ENCODE assay signal across 20 cellular contexts in the genomic region with DNA sequence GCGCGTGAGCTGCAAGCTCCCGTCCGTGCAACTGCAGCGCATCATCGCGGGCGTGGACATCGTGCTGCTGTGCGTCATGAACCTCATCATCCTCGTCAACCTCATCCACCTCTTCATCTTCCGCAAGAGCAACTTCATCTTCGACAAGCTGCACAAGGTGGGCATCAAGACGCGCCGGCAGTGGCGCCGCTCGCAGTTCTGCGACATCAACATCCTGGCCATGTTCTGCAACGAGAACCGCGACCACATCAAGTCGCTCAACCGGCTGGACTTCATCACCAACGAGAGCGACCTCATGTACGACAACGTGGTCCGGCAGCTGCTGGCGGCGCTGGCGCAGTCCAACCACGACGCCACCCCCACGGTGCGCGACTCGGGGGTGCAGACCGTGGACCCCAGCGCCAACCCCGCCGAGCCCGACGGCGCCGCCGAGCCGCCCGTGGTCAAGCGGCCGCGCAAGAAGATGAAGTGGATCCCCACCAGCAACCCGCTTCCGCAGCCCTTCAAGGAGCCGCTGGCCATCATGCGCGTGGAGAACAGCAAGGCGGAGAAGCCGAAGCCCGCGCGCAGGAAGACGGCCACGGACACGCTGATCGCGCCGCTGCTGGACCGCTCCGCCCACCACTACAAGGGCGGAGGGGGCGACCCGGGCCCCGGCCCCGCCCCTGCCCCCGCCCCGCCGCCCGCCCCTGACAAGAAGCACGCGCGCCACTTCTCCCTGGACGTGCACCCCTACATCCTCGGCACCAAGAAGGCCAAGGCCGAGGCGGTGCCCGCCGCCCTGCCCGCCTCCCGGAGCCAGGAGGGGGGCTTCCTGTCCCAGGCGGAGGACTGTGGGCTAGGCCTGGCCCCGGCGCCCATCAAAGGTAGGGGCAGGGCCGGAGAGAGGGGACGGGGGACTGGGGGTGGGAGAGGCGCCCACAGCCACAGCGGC. TPM values are rescaled to one million over a fixed set of nuclear protein-coding genes. Genes with fewer than 3 reads are reported as not detected.
DNase-seq lines count a peak whose midpoint lies in the region; ATAC-seq, FAIRE-seq and TF ChIP-seq lines count a peak whose summit lies in the region.
"Had no signal": no experiment of that assay in that cellular context is flagged by ENCODE, and none has a peak within 500 bp of the region (broad histone marks: within the 10 kb centered on the region; RNA-seq: fewer than 3 reads in every experiment).

No MANE protein-coding gene starts in this region.

- H3K4me2 ChIP-seq in H1 (ENCODE audit: insufficient read depth in 1 of 2, low read depth in 2 of 2, low read length in 2 of 2) = peak overlapping the region; percentile 28 to 42; a peak in 3 of 4 replicates

- H3K9me3 Mint-ChIP-seq in nephron progenitor cell = no peaks in the 10 kb centered on the region
- H3K9me3 Mint-ChIP-seq in stimulated activated memory B cell treated with anti-CD40 and anti-IgM and Interleukin-4, amounts not matched to agents 10 μg/mL and 1 μg/mL and 100 μg/mL, for 72 hours = no peaks in the 10 kb centered on the region
- H3K9me3 Mint-ChIP-seq: CD4-positive, alpha-beta memory T cell had no signal

- no peak for TF ChIP-seq POLR2A in H1 (IDR thresholded peaks at IDR 0.05; ENCODE audit: control extremely low read depth in 1 of 2, low read depth in 2 of 2, low read length in 2 of 2)

- peak overlapping the region in 1 of 4 experiments; percentile 21; a peak in 2 of 8 replicates for H3K4me3 ChIP-seq in H1 (ENCODE audit: extremely low read depth in 1 of 4, insufficient read depth in 2 of 4, low read depth in 3 of 4, low read length in 4 of 4)
- no peak overlapping the region for H3K4me3 ChIP-seq in upper lobe of right lung
- H3K4me3 ChIP-seq: GM12878 had no signal

- no peak overlapping the region for H3K27ac Mint-ChIP-seq in nephron progenitor cell
- H3K27ac Mint-ChIP-seq in stimulated activated memory B cell treated with anti-CD40 and anti-IgM and Interleukin-4, amounts not matched to agents 10 μg/mL and 1 μg/mL and 100 μg/mL, for 72 hours = no peak overlapping the region
- H3K27ac Mint-ChIP-seq: CD4-positive, alpha-beta memory T cell had no signal

- H4K20me1 ChIP-seq in H1 (replicated peaks in 1 of 2; ENCODE audit: control insufficient read depth in 1 of 2, insufficient read depth in 2 of 2, low read length in 2 of 2) = peaks cover 0 to 7% of the 10 kb centered on the region in 2 experiments

- no peaks in the 10 kb centered on the region for H3K23me2 ChIP-seq in H1 (ENCODE audit: low read depth, low read length)

- peak overlapping the region; percentile 75; the same call in 1 of the 2 replicates for H2BK12ac ChIP-seq in H1 (ENCODE audit: low read depth, low read length)

- no peak for TF ChIP-seq RAD21 in H1 (IDR thresholded peaks at IDR 0.05 in 1 of 2, conservative IDR thresholded peaks at IDR 0.05 in 1 of 2; ENCODE audit: low read depth in 2 of 2, low read length in 2 of 2)

- H3K79me1 ChIP-seq in H1 (ENCODE audit: low read depth, low read length) = no peaks in the 10 kb centered on the region; the same call in 1 of the 2 replicates

- no peak overlapping the region for H2BK20ac ChIP-seq in H1 (ENCODE audit: low read length)

- no peak overlapping the region for H4K5ac ChIP-seq in H1 (ENCODE audit: insufficient read length, low read depth, low read length)

- no peaks in the 10 kb centered on the region for H3K79me2 ChIP-seq in H1 (ENCODE audit: control insufficient read depth in 1 of 2, insufficient read depth in 2 of 2, low read length in 2 of 2)

- H3K4me3 Mint-ChIP-seq in nephron progenitor cell = no peak overlapping the region
- H3K4me3 Mint-ChIP-seq in stimulated activated memory B cell treated with anti-CD40 and anti-IgM and Interleukin-4, amounts not matched to agents 10 μg/mL and 1 μg/mL and 100 μg/mL, for 72 hours = peak overlapping the region; percentile 23

- intact Hi-C loops in Right ventricle myocardium inferior (cut with DNase I) = no loop called here
- intact Hi-C loops in Right ventricle myocardium superior (cut with DNase I) = no loop called here
- intact Hi-C loops in upper lobe of right lung (cut with DNase I) = no loop called here

- ATAC-seq in Right ventricle myocardium inferior = no peak
- no peak for ATAC-seq in Right ventricle myocardium superior (ENCODE audit: poor library complexity)
- ATAC-seq in stimulated activated memory B cell treated with anti-CD40 and anti-IgM and Interleukin-4, amounts not matched to agents 10 μg/mL and 1 μg/mL and 100 μg/mL, for 72 hours = no peak
- ATAC-seq in upper lobe of right lung = no peak
- ATAC-seq: GM12878, Panc1 had no signal

- no peak for FAIRE-seq in H1 (lab: Jason Lieb, UNC)
- FAIRE-seq: GM12878, GM19239, H54 had no signal

- no peak overlapping the region for H3K56ac ChIP-seq in H1 (replicated peaks; ENCODE audit: insufficient read length, low read depth, low read length)

- no peak overlapping the region for H3K9ac ChIP-seq in H1 (replicated peaks in 1 of 4; ENCODE audit: extremely low read depth in 1 of 4, low read depth in 3 of 4, low read length in 3 of 4)

- TF ChIP-seq CTCF in H1 (IDR thresholded peaks at IDR 0.05; ENCODE audit: control extremely low read depth in 1 of 3, insufficient read depth in 1 of 3, low read depth in 1 of 3, low read length in 3 of 3) (no peak), nephron progenitor cell (IDR thresholded peaks at IDR 0.05) (no peak), upper lobe of right lung (IDR thresholded peaks at IDR 0.05) (no peak)

- no peak overlapping the region for H3K23ac ChIP-seq in H1 (ENCODE audit: insufficient read length)

- peak overlapping the region; percentile 68 for H4K8ac ChIP-seq in H1 (ENCODE audit: extremely low read depth, insufficient read depth, low read length)

- H3K9me3 ChIP-seq in H1 (ENCODE audit: insufficient read depth in 2 of 2, low read depth in 1 of 2, low read length in 1 of 2) = no peaks in the 10 kb centered on the region
- no peaks in the 10 kb centered on the region for H3K9me3 ChIP-seq in upper lobe of right lung

- H3K4ac ChIP-seq in H1 (replicated peaks; ENCODE audit: insufficient read length, low read depth, low read length) = no peak overlapping the region

- no peak overlapping the region for H2BK120ac ChIP-seq in H1 (replicated peaks; ENCODE audit: low read depth, low read length)

- peaks cover 14% of the 10 kb centered on the region for H3K27me3 Mint-ChIP-seq in nephron progenitor cell (ENCODE audit: low read depth, poor library complexity)
- H3K27me3 Mint-ChIP-seq in stimulated activated memory B cell treated with anti-CD40 and anti-IgM and Interleukin-4, amounts not matched to agents 10 μg/mL and 1 μg/mL and 100 μg/mL, for 72 hours = peaks cover 38% of the 10 kb centered on the region

- peak overlapping the region; percentile 7; the same call in 1 of the 2 replicates for H2AK5ac ChIP-seq in H1 (ENCODE audit: low read depth, low read length)

- H2BK5ac ChIP-seq in H1 (ENCODE audit: low read depth, low read length) = no peak overlapping the region

- no peak overlapping the region for H3K18ac ChIP-seq in H1 (ENCODE audit: extremely low read depth, low read length)

- H2BK15ac ChIP-seq in H1 (ENCODE audit: low read length) = no peak overlapping the region

- no peaks in the 10 kb centered on the region for H3K36me3 Mint-ChIP-seq in nephron progenitor cell (ENCODE audit: low read depth)
- no peaks in the 10 kb centered on the region for H3K36me3 Mint-ChIP-seq in stimulated activated memory B cell treated with anti-CD40 and anti-IgM and Interleukin-4, amounts not matched to agents 10 μg/mL and 1 μg/mL and 100 μg/mL, for 72 hours
- H3K36me3 Mint-ChIP-seq: CD4-positive, alpha-beta memory T cell had no signal

- WGBS in H1 (ENCODE audit: extremely low coverage in 1 of 2, insufficient coverage in 1 of 2, insufficient read length in 1 of 2, insufficient replicate concordance in 2 of 2, low coverage in 1 of 2, low lambda C conversion rate in 2 of 2, missing lambda C conversion rate in 1 of 2), 2 experiments = 89% methylated on average over 53 of the region's 98 CpGs; no CpG with 5 or more reads in 1 of the 2 experiments

- H3K27me3 ChIP-seq in H1 (replicated peaks in 1 of 4; ENCODE audit: control insufficient read depth in 3 of 4, extremely low read depth in 1 of 4, insufficient read depth in 3 of 4, low read length in 3 of 4) (no peaks in the 10 kb centered on the region; a peak in 1 of 7 replicates), upper lobe of right lung (no peaks in the 10 kb centered on the region)

- H3K36me3 ChIP-seq in H1 (ENCODE audit: control insufficient read depth in 2 of 4, insufficient read depth in 4 of 4, low read length in 3 of 4) (no peaks in the 10 kb centered on the region), upper lobe of right lung (no peaks in the 10 kb centered on the region)

- H3K4me1 Mint-ChIP-seq in nephron progenitor cell = peaks cover 19% of the 10 kb centered on the region
- H3K4me1 Mint-ChIP-seq in stimulated activated memory B cell treated with anti-CD40 and anti-IgM and Interleukin-4, amounts not matched to agents 10 μg/mL and 1 μg/mL and 100 μg/mL, for 72 hours = peaks cover 50% of the 10 kb centered on the region

- TF ChIP-seq EP300 in H1 (IDR thresholded peaks at IDR 0.05; ENCODE audit: borderline replicate concordance in 1 of 2, low read depth in 2 of 2, low read length in 2 of 2) = no peak

- H3K4me1 ChIP-seq in H1 (replicated peaks in 1 of 4; ENCODE audit: control insufficient read depth in 3 of 4, insufficient read depth in 4 of 4, low read length in 3 of 4) = peaks cover 0 to 5% (median 2%) of the 10 kb centered on the region in 4 experiments; a peak in 3 of 7 replicates
- no peaks in the 10 kb centered on the region for H3K4me1 ChIP-seq in upper lobe of right lung

- no peak overlapping the region for H3K14ac ChIP-seq in H1 (ENCODE audit: insufficient read length)

- CTCF ChIA-PET in H1 (lab: Charles Lee; ENCODE audit: partially characterized antibody) = interaction anchor here (0.7 to 1.6 kb wide), 4 partner anchors 12 to 29 kb away, joined by 3 to 5 read pairs (median 4); no protein-coding TSS in a partner anchor

- DNase-seq in Right ventricle myocardium inferior (ENCODE audit: missing footprints) = peak; percentile 27
- DNase-seq in Right ventricle myocardium superior = no peak
- DNase-seq in H1 (ENCODE audit: low read depth in 1 of 2, low spot score in 2 of 2) = no peak
- DNase-seq in nephron progenitor cell = peak; percentile 2
- no peak for DNase-seq in upper lobe of right lung
- DNase-seq in occipital lobe (lab: John Stamatoyannopoulos, UW) = no peak
- no peak for DNase-seq in RKO (ENCODE audit: low spot score)
- DNase-seq: 8988T, Calu3, GF-D8, KBM-7, NCI-H1105 treated with DMSO at 0.1 percent for 48 hours, NCI-H1694, NCI-H2081 treated with DMSO at 0.1 percent for 48 hours had no signal

- no peak overlapping the region for H2AFZ ChIP-seq in H1 (ENCODE audit: low read length)

- POLR2A ChIA-PET in H1 (lab: Charles Lee; ENCODE audit: partially characterized antibody) = interaction anchor here (0.6 kb wide), 1 partner anchor 98 kb away, joined by 3 read pairs; no protein-coding TSS in a partner anchor

- no peak overlapping the region; the same call in 1 of the 2 replicates for H3K27ac ChIP-seq in H1 (ENCODE audit: low read depth, low read length)
- no peak overlapping the region for H3K27ac ChIP-seq in upper lobe of right lung

- H4K91ac ChIP-seq in H1 (replicated peaks; ENCODE audit: insufficient read length, low read length) = no peak overlapping the region

RNA-seq across cellular contexts. Expression of gene PANX2, which starts 7.3 kb away (rescaled TPM):
- total RNA-seq in Right ventricle myocardium inferior (0.43 TPM), Right ventricle myocardium superior (0.43 TPM), upper lobe of right lung (3.0 TPM), occipital lobe (3.1 TPM)
- 5.0 and 5.4 TPM in 2 replicates for total RNA-seq in H1 (2021; fragmentation: NEBNext Ultra II Directional; extraction: Animal tissue kit (Norgen Biotek cat#: 25700))
- polyA plus RNA-seq in H1 (2011; rRNA removed) = 3.5 and 6.0 TPM in 2 replicates
- polyA plus RNA-seq in H1 (2011; cell fraction: cytosol; rRNA removed) = 4.2 TPM
- polyA plus RNA-seq in H1 (2011; cell fraction: nucleus; rRNA removed) = 8.3 TPM
- polyA plus RNA-seq in H1 (2012, experiment 1 of 2) = 3.9 to 6.9 TPM (median 5.9 TPM) in 4 replicates
- 4.1 TPM for polyA plus RNA-seq in H1 (2012, experiment 2 of 2)
- 4.8 TPM for polyA plus RNA-seq in H1 (2013, experiment 1 of 2)
- polyA plus RNA-seq in H1 (2013, experiment 2 of 2) = 5.1 TPM
- 0.78 and 0.91 TPM in 2 replicates for polyA minus RNA-seq in H1 (2011; rRNA and poly(A)+ RNA removed)
- 2.8 TPM for polyA minus RNA-seq in H1 (2011; cell fraction: cytosol; rRNA and poly(A)+ RNA removed)
- polyA minus RNA-seq in H1 (2011; cell fraction: nucleus; rRNA and poly(A)+ RNA removed) = 2.8 TPM
- total RNA-seq: CD4-positive, alpha-beta memory T cell had no signal
- polyA plus RNA-seq: CD4-positive, alpha-beta memory T cell had no signal

RNA-seq across cellular contexts. Expression of gene TRABD, which starts 7.9 kb away (rescaled TPM):
- 22.3 TPM for total RNA-seq in Right ventricle myocardium inferior
- 22.0 TPM for total RNA-seq in Right ventricle myocardium superior
- total RNA-seq in H1 (2021; fragmentation: NEBNext Ultra II Directional; extraction: Animal tissue kit (Norgen Biotek cat#: 25700)) = 57.5 and 60.0 TPM in 2 replicates
- polyA plus RNA-seq in H1 (2011; rRNA removed) = 44.2 and 88.8 TPM in 2 replicates
- 59.7 TPM for polyA plus RNA-seq in H1 (2011; cell fraction: cytosol; rRNA removed)
- 170 TPM for polyA plus RNA-seq in H1 (2011; cell fraction: nucleus; rRNA removed)
- polyA plus RNA-seq in H1 (2012, experiment 1 of 2) = 38.3 to 63.0 TPM (median 60.8 TPM) in 4 replicates
- 46.4 TPM for polyA plus RNA-seq in H1 (2012, experiment 2 of 2)
- 46.6 TPM for polyA plus RNA-seq in H1 (2013, experiment 1 of 2)
- polyA plus RNA-seq in H1 (2013, experiment 2 of 2) = 45.5 TPM
- polyA minus RNA-seq in H1 (2011; rRNA and poly(A)+ RNA removed) = 17.2 and 19.0 TPM in 2 replicates
- 23.3 TPM for polyA minus RNA-seq in H1 (2011; cell fraction: cytosol; rRNA and poly(A)+ RNA removed)
- polyA minus RNA-seq in H1 (2011; cell fraction: nucleus; rRNA and poly(A)+ RNA removed) = 30.3 TPM
- total RNA-seq in upper lobe of right lung = 36.5 TPM
- total RNA-seq in occipital lobe = 3.0 TPM

RNA-seq across cellular contexts. Expression of gene SELENOO, which starts 23.0 kb away (rescaled TPM):
- total RNA-seq in Right ventricle myocardium inferior (15.5 TPM), Right ventricle myocardium superior (15.6 TPM), upper lobe of right lung (17.6 TPM), occipital lobe (7.8 TPM)
- total RNA-seq in H1 (2021; fragmentation: NEBNext Ultra II Directional; extraction: Animal tissue kit (Norgen Biotek cat#: 25700)) = 16.8 and 18.6 TPM in 2 replicates
- polyA plus RNA-seq in H1 (2011; rRNA removed) = 25.1 and 34.1 TPM in 2 replicates
- 30.9 TPM for polyA plus RNA-seq in H1 (2011; cell fraction: cytosol; rRNA removed)
- polyA plus RNA-seq in H1 (2011; cell fraction: nucleus; rRNA removed) = 69.8 TPM
- 12.9 to 24.6 TPM (median 20.6 TPM) in 4 replicates for polyA plus RNA-seq in H1 (2012, experiment 1 of 2)
- polyA plus RNA-seq in H1 (2012, experiment 2 of 2) = 13.2 TPM
- 16.6 TPM for polyA plus RNA-seq in H1 (2013, experiment 1 of 2)
- 14.1 TPM for polyA plus RNA-seq in H1 (2013, experiment 2 of 2)
- 6.4 and 7.1 TPM in 2 replicates for polyA minus RNA-seq in H1 (2011; rRNA and poly(A)+ RNA removed)
- polyA minus RNA-seq in H1 (2011; cell fraction: cytosol; rRNA and poly(A)+ RNA removed) = 6.4 TPM
- polyA minus RNA-seq in H1 (2011; cell fraction: nucleus; rRNA and poly(A)+ RNA removed) = 9.8 TPM

Comparison
In these comparisons a context has a peak if more than half of its experiments do, and no peak if none do; other contexts are left out.
1. DNase-seq: peak in Right ventricle myocardium inferior (single experiment) and nephron progenitor cell (single experiment); none in Right ventricle myocardium superior (single experiment), H1 (0 of 2), upper lobe of right lung (single experiment), occipital lobe (single experiment) and RKO (single experiment).